35 cellular contexts compared by ENCODE assay signal in the genomic region with DNA sequence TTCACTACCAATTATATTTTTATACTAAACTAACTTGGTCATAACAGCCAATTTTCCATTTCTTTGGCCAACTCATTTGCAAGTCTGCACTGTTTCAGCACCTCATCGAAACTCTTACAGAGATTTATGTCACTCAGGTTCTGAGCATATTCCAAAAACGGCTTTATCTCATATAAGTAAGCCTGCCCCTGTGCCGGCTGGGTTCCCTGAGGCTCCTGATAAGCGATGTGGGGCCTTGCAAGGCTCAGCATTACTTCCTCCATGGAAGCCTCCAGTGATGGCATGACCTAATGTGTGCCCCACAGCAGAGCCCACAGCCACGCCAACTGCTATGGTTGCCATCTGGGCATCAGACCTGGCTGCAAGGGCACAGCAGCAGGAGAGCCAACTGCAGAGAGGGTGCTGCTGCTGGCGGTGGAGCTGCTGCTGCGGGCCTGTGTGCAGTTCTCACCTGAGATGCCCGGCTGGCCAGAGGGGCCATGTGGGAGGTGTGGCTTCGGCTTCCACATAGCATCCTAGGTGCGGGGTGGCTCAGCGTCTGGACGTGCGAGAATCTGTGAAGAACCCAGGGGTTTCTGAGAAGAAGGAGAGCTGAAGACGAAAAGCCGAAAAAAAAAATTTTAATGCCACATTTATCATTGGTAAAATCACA. TPM values are rescaled to one million over a fixed set of nuclear protein-coding genes. Genes with fewer than 3 reads are reported as not detected.
"Had no signal": no experiment of that assay in that cellular context is flagged by ENCODE, and none has a peak within 500 bp of the region (broad histone marks: within the 10 kb centered on the region; RNA-seq: fewer than 3 reads in every experiment).

No MANE protein-coding gene starts in this region.

- H3K9me3 ChIP-seq: MG63, SJCRH30 had no signal

- H3K27ac ChIP-seq: cardiac muscle cell, SJCRH30, SK-N-MC, WERI-Rb-1 had no signal

- H3K4me3 Mint-ChIP-seq: activated CD8-positive, alpha-beta T cell treated with anti-CD3 and anti-CD28 coated beads for 36 hours; activated naive CD4-positive, alpha-beta T cell treated with anti-CD3 and anti-CD28 coated beads, Interleukin-2, amount 10 ng/mL, durations not matched to agents 7 days and 5 days; activated naive CD8-positive, alpha-beta T cell; activated naive CD8-positive, alpha-beta T cell treated with anti-CD3 and anti-CD28 coated beads, Interleukin-2, amount 50 U/mL, for 24 hours; activated T-cell treated with anti-CD3 and anti-CD28 coated beads, Interleukin-2, amount 50 U/mL, for 72 hours; activated T-helper 17 cell treated with anti-CD3 and anti-CD28 coated beads, Interleukin-2, amount 50 U/mL, for 72 hours; central memory CD8-positive, alpha-beta T cell had no signal

- H3K36me3 Mint-ChIP-seq: activated naive CD4-positive, alpha-beta T cell treated with anti-CD3 and anti-CD28 coated beads, Interleukin-2, amount 10 ng/mL, durations not matched to agents 7 days and 5 days; activated naive CD8-positive, alpha-beta T cell had no signal

- H3K4me1 ChIP-seq: SJCRH30 had no signal

- H3K36me3 ChIP-seq: cardiac muscle cell, MG63, SJCRH30, WERI-Rb-1 had no signal

- H3K27me3 ChIP-seq: cardiac muscle cell, MG63, SJCRH30 had no signal

- H3K27ac Mint-ChIP-seq: activated CD8-positive, alpha-beta T cell treated with anti-CD3 and anti-CD28 coated beads for 36 hours; activated naive CD4-positive, alpha-beta T cell treated with anti-CD3 and anti-CD28 coated beads, Interleukin-2, amount 10 ng/mL, durations not matched to agents 7 days and 5 days; activated naive CD8-positive, alpha-beta T cell; activated naive CD8-positive, alpha-beta T cell treated with anti-CD3 and anti-CD28 coated beads, Interleukin-2, amount 50 U/mL, for 24 hours; activated T-cell treated with anti-CD3 and anti-CD28 coated beads, Interleukin-2, amount 50 U/mL, for 72 hours; activated T-helper 17 cell treated with anti-CD3 and anti-CD28 coated beads, Interleukin-2, amount 50 U/mL, for 72 hours had no signal

- H3K4me1 Mint-ChIP-seq: activated naive CD4-positive, alpha-beta T cell treated with anti-CD3 and anti-CD28 coated beads, Interleukin-2, amount 10 ng/mL, durations not matched to agents 7 days and 5 days; activated naive CD8-positive, alpha-beta T cell treated with anti-CD3 and anti-CD28 coated beads, Interleukin-2, amount 50 U/mL, for 24 hours; activated T-helper 17 cell treated with anti-CD3 and anti-CD28 coated beads, Interleukin-2, amount 50 U/mL, for 72 hours; central memory CD8-positive, alpha-beta T cell had no signal

- H3K4me3 ChIP-seq: cardiac muscle cell, MG63, SJCRH30, SK-N-MC had no signal

- DNase-seq: activated CD4-positive, alpha-beta T cell treated with anti-CD3 and anti-CD28 coated beads for 1 hour; activated CD4-positive, alpha-beta T cell treated with anti-CD3 and anti-CD28 coated beads for 48 hours; activated CD4-positive, alpha-beta T cell treated with anti-CD3 and anti-CD28 coated beads, Interleukin-2, amount 50 U/mL, for 4 hours; activated CD4-positive, CD25-positive, alpha-beta regulatory T cell; activated CD8-positive, alpha-beta T cell treated with anti-CD3 and anti-CD28 coated beads for 36 hours; activated effector memory CD4-positive, alpha-beta T cell treated with anti-CD3 and anti-CD28 coated beads, Interleukin-2, amount 50 U/mL, for 16 hours; activated naive CD4-positive, alpha-beta T cell treated with anti-CD3 and anti-CD28 coated beads, Interleukin-2, amount 10 ng/mL, durations not matched to agents 7 days and 5 days; activated naive CD8-positive, alpha-beta T cell treated with anti-CD3 and anti-CD28 coated beads, Interleukin-2, amount 50 U/mL, for 24 hours; activated T-cell treated with anti-CD3 and anti-CD28 coated beads, Interleukin-2, amount 50 U/mL, for 1 hour; activated T-cell treated with anti-CD3 and anti-CD28 coated beads, Interleukin-2, amount 50 U/mL, for 72 hours; anterior cingulate cortex; Kasumi-1; KG1; MG63; NCI-H1092; NCI-H1436 treated with DMSO at 0.1 percent for 48 hours; NCI-H1694 treated with DMSO at 0.1 percent for 48 hours; NCI-H2029; NCI-H510A; NCI-H526; NCI-H748 treated with DMSO at 0.1 percent for 48 hours; NK-92 treated with Interleukin-12 subunit alpha and Interleukin-12 subunit beta, amount 100 ng/mL, for 24 hours; SHP77; SJCRH30; T1000; WERI-Rb-1 had no signal

- H3K9me3 Mint-ChIP-seq: activated CD8-positive, alpha-beta T cell treated with anti-CD3 and anti-CD28 coated beads for 36 hours; activated naive CD4-positive, alpha-beta T cell treated with anti-CD3 and anti-CD28 coated beads, Interleukin-2, amount 10 ng/mL, durations not matched to agents 7 days and 5 days; activated naive CD8-positive, alpha-beta T cell treated with anti-CD3 and anti-CD28 coated beads, Interleukin-2, amount 50 U/mL, for 24 hours; activated T-cell treated with anti-CD3 and anti-CD28 coated beads, Interleukin-2, amount 50 U/mL, for 72 hours; activated T-helper 17 cell treated with anti-CD3 and anti-CD28 coated beads, Interleukin-2, amount 50 U/mL, for 72 hours; central memory CD8-positive, alpha-beta T cell had no signal

- H3K27me3 Mint-ChIP-seq: activated naive CD8-positive, alpha-beta T cell; activated naive CD8-positive, alpha-beta T cell treated with anti-CD3 and anti-CD28 coated beads, Interleukin-2, amount 50 U/mL, for 24 hours; central memory CD8-positive, alpha-beta T cell had no signal

RNA-seq across cellular contexts. Expression of gene IBSP, which starts 13.4 kb away (rescaled TPM):
- total RNA-seq: activated CD8-positive, alpha-beta memory T cell treated with anti-CD3 and anti-CD28 coated beads for 36 hours; activated CD8-positive, alpha-beta T cell treated with anti-CD3 and anti-CD28 coated beads for 36 hours; activated T-cell treated with anti-CD3 and anti-CD28 coated beads, Interleukin-2, amount 50 U/mL, for 72 hours; activated T-helper 17 cell treated with anti-CD3 and anti-CD28 coated beads, Interleukin-2, amount 50 U/mL, for 72 hours; cardiac muscle cell; SJCRH30; T-helper 1 cell treated with Interleukin-12 subunit alpha and Interleukin-12 subunit beta and Interleukin-4 antibody, amounts not matched to agents 30 ng/mL and 1 ng/mL, for 36 hours; T-helper 2 cell treated with Interferon-gamma antibody and Interleukin-4, amounts not matched to agents 100 ng/mL and 5 ng/mL, for 36 hours had no signal
- polyA plus RNA-seq: cardiac muscle cell had no signal

RNA-seq across cellular contexts. Expression of gene MEPE, which starts 46.8 kb away (rescaled TPM):
- total RNA-seq: activated CD8-positive, alpha-beta memory T cell treated with anti-CD3 and anti-CD28 coated beads for 36 hours; activated CD8-positive, alpha-beta T cell treated with anti-CD3 and anti-CD28 coated beads for 36 hours; activated T-cell treated with anti-CD3 and anti-CD28 coated beads, Interleukin-2, amount 50 U/mL, for 72 hours; activated T-helper 17 cell treated with anti-CD3 and anti-CD28 coated beads, Interleukin-2, amount 50 U/mL, for 72 hours; cardiac muscle cell; OCI-LY7; SJCRH30; T-helper 1 cell treated with Interleukin-12 subunit alpha and Interleukin-12 subunit beta and Interleukin-4 antibody, amounts not matched to agents 30 ng/mL and 1 ng/mL, for 36 hours; T-helper 2 cell treated with Interferon-gamma antibody and Interleukin-4, amounts not matched to agents 100 ng/mL and 5 ng/mL, for 36 hours had no signal
- polyA plus RNA-seq: cardiac muscle cell had no signal
